ENCODE assay signal across 15 cellular contexts in genomic region chr2:11368059-11368572, GRCh38. TPM values are rescaled to one million over a fixed set of nuclear protein-coding genes. Genes with fewer than 3 reads are reported as not detected.
DNase-seq lines count a peak whose midpoint lies in the region; ATAC-seq, FAIRE-seq and TF ChIP-seq lines count a peak whose summit lies in the region.
"Had no signal": no experiment of that assay in that cellular context is flagged by ENCODE, and none has a peak within 500 bp of the region (broad histone marks: within the 10 kb centered on the region; RNA-seq: fewer than 3 reads in every experiment).

No MANE protein-coding gene starts in this region.

- H3K9ac ChIP-seq in kidney (ENCODE audit: low read length in 2 of 2): no peak overlapping the region

- no peaks in the 10 kb centered on the region for H3K9me3 ChIP-seq in kidney (ENCODE audit: control insufficient read depth in 1 of 2, low read length in 2 of 2)
- no peaks in the 10 kb centered on the region for H3K9me3 ChIP-seq in gastrocnemius medialis

- no peak overlapping the region for H3K4me3 Mint-ChIP-seq in glutamatergic neuron (ENCODE audit: unreplicated experiment)
- H3K4me3 Mint-ChIP-seq: B cell; stimulated activated naive B cell treated with anti-CD40 and anti-IgM and Interleukin-4, amounts not matched to agents 10 μg/mL and 1 μg/mL and 100 μg/mL, for 72 hours had no signal

- no peak for ATAC-seq in gastrocnemius medialis
- ATAC-seq in HG02763 (IDR thresholded peaks at IDR 0.05; ENCODE audit: unreplicated experiment): no peak
- ATAC-seq: stimulated activated naive B cell treated with anti-CD40 and anti-IgM and Interleukin-4, amounts not matched to agents 10 μg/mL and 1 μg/mL and 100 μg/mL, for 72 hours had no signal

- DNase-seq in EH (ENCODE audit: low read depth) (peak; percentile 38), kidney (no peak), gastrocnemius medialis (no peak), GM20000 (ENCODE audit: low spot score) (no peak), glutamatergic neuron (no peak)
- no peak for DNase-seq in stimulated activated CD4-positive, alpha-beta T cell treated with anti-CD3 and anti-CD28 coated beads, Interleukin-15, amount 100 ng/mL, for 24 hours
- DNase-seq: GF-D8; GOT3; NCI-H2171 treated with DMSO at 0.1 percent for 48 hours; RPMI8226; stimulated activated naive B cell treated with anti-CD40 and anti-IgM and Interleukin-4, amounts not matched to agents 10 μg/mL and 1 μg/mL and 100 μg/mL, for 72 hours; WERI-Rb-1 had no signal

- in situ Hi-C loops in gastrocnemius medialis (cut with MboI; ENCODE audit: low sequenced_read_pairs in 4 of 4): no loop called here

- no peaks in the 10 kb centered on the region for H3K27me3 ChIP-seq in gastrocnemius medialis

- peaks cover 2% of the 10 kb centered on the region for H3K4me1 Mint-ChIP-seq in glutamatergic neuron (ENCODE audit: low read depth, unreplicated experiment)

- H3K36me3 ChIP-seq in kidney (ENCODE audit: control insufficient read depth in 1 of 2, insufficient read depth in 2 of 2, low read length in 2 of 2) (no peaks in the 10 kb centered on the region), gastrocnemius medialis (no peaks in the 10 kb centered on the region)
- H3K36me3 ChIP-seq: WERI-Rb-1 had no signal

- peaks cover 4% of the 10 kb centered on the region for H3K27me3 Mint-ChIP-seq in glutamatergic neuron (ENCODE audit: unreplicated experiment)

- no peak for TF ChIP-seq POLR2A in gastrocnemius medialis (IDR thresholded peaks at IDR 0.05)

- intact Hi-C loops in kidney (cut with DNase I): no loop called here
- intact Hi-C loops in gastrocnemius medialis (cut with DNase I; ENCODE audit: low total_unique reads): no loop called here

- peaks cover 4% of the 10 kb centered on the region for H3K9me3 Mint-ChIP-seq in glutamatergic neuron (ENCODE audit: unreplicated experiment)
- H3K9me3 Mint-ChIP-seq: stimulated activated naive B cell treated with anti-CD40 and anti-IgM and Interleukin-4, amounts not matched to agents 10 μg/mL and 1 μg/mL and 100 μg/mL, for 72 hours had no signal

- H3K27ac Mint-ChIP-seq in glutamatergic neuron (ENCODE audit: unreplicated experiment): no peak overlapping the region
- H3K27ac Mint-ChIP-seq: B cell; stimulated activated naive B cell treated with anti-CD40 and anti-IgM and Interleukin-4, amounts not matched to agents 10 μg/mL and 1 μg/mL and 100 μg/mL, for 72 hours had no signal

- H3K4me3 ChIP-seq in kidney (ENCODE audit: low read length in 2 of 2) (peak overlapping the region; percentile 35 to 39), gastrocnemius medialis (peak overlapping the region; percentile 16 to 45 (median 32))

- peaks cover 15 to 16% of the 10 kb centered on the region in 2 donors for H3K4me1 ChIP-seq in kidney (ENCODE audit: control insufficient read depth in 1 of 2, insufficient read depth in 1 of 2, low read depth in 1 of 2, low read length in 2 of 2)
- H3K4me1 ChIP-seq in gastrocnemius medialis: peaks cover 43 to 47% of the 10 kb centered on the region in 2 donors

- H3K27ac ChIP-seq in cingulate gyrus (ENCODE audit: low read depth, low read length) (peak overlapping the region; percentile 54), kidney (ENCODE audit: low read depth in 2 of 2, low read length in 2 of 2) (peak overlapping the region; percentile 12 to 24), gastrocnemius medialis (peak overlapping the region; percentile 46 to 65 (median 54))
- H3K27ac ChIP-seq: WERI-Rb-1 had no signal

- no peak for FAIRE-seq in kidney (lab: Jason Lieb, UNC)

- TF ChIP-seq CTCF in kidney (IDR thresholded peaks at IDR 0.05; ENCODE audit: borderline replicate concordance, extremely low read depth, insufficient read depth) (no peak), gastrocnemius medialis (IDR thresholded peaks at IDR 0.05 in 4 of 5, conservative IDR thresholded peaks at IDR 0.05 in 1 of 5) (no peak), GM20000 (IDR thresholded peaks at IDR 0.05; ENCODE audit: extremely low read depth, missing control alignments) (no peak), glutamatergic neuron (IDR thresholded peaks at IDR 0.05; ENCODE audit: partially characterized antibody, unreplicated experiment) (no peak)

- no peaks in the 10 kb centered on the region for H3K36me3 Mint-ChIP-seq in glutamatergic neuron (ENCODE audit: unreplicated experiment)
- H3K36me3 Mint-ChIP-seq: stimulated activated naive B cell treated with anti-CD40 and anti-IgM and Interleukin-4, amounts not matched to agents 10 μg/mL and 1 μg/mL and 100 μg/mL, for 72 hours had no signal

RNA-seq across cellular contexts. Expression of gene ROCK2, which starts 23.7 kb away (rescaled TPM):
- total RNA-seq in kidney (58.3 TPM), gastrocnemius medialis (10 to 100 TPM; 42.0 to 85.4 (median 70.7) TPM), glutamatergic neuron (ENCODE audit: unreplicated experiment) (34.6 TPM)
- polyA plus RNA-seq in kidney (ENCODE audit: insufficient read depth, low read depth, low replicate concordance): 6.7 TPM
